In the genomic region with DNA sequence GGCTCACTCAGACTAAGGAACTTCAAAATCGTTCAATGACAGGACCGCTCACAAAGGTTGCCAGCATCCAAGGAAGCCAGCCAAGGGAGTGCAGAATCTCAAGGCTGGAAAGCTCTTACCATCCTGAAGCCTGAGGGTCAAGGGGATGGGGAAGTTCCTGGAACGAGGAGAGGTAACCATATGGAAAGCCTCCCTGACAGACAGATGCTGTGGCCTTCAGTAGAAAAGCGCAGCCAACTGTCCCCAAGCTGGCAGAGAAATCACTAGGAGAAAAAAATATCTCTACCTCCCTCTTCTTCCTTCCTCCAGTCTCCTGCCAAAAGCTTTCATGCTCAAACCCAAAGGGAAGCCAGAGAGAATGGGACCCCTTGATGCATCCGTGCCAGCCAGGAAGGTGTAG, we compare ENCODE assay signal across 18 cellular contexts.
"Had no signal": no experiment of that assay in that cellular context is flagged by ENCODE, and none has a peak within 500 bp of the region (broad histone marks: within the 10 kb centered on the region; RNA-seq: fewer than 3 reads in every experiment).

No MANE protein-coding gene starts in this region.

- H3K4me3 ChIP-seq: dorsolateral prefrontal cortex, gastrocnemius medialis, heart left ventricle, spleen, stomach, thyroid gland had no signal

- H3K9me3 ChIP-seq: gastrocnemius medialis, heart left ventricle, spleen, stomach, thyroid gland had no signal

- H3K4me1 ChIP-seq: gastrocnemius medialis, thyroid gland had no signal

- H3K27me3 ChIP-seq: dorsolateral prefrontal cortex, gastrocnemius medialis, stomach, thyroid gland had no signal

- H3K27ac Mint-ChIP-seq: activated naive CD8-positive, alpha-beta T cell treated with anti-CD3 and anti-CD28 coated beads, Interleukin-2, amount 10 ng/mL, durations not matched to agents 7 days and 5 days; activated T-helper 1 cell treated with anti-CD3 and anti-CD28 coated beads, Interleukin-12 subunit alpha, Interleukin-12 subunit beta, Interleukin-2, Interleukin-4 antibody, amounts not matched to agents 30 ng/mL and 10 ng/mL and 1 ng/mL, durations not matched to agents 14 hours and 24 hours and 36 hours; endodermal cell; natural killer cell treated with Interleukin-12 subunit alpha and Interleukin-12 subunit beta and Interleukin-15 and Interleukin-18, amount 100 ng/mL, for 72 hours; T-cell had no signal

- ATAC-seq: activated CD4-positive, CD25-positive, alpha-beta regulatory T cell treated with anti-CD3 and anti-CD28 coated beads, Interleukin-2, amount 50 U/mL, for 24 hours; gastrocnemius medialis; left lobe of liver; T-cell had no signal

- H3K36me3 Mint-ChIP-seq: activated naive CD8-positive, alpha-beta T cell treated with anti-CD3 and anti-CD28 coated beads, Interleukin-2, amount 10 ng/mL, durations not matched to agents 7 days and 5 days; natural killer cell treated with Interleukin-12 subunit alpha and Interleukin-12 subunit beta and Interleukin-15 and Interleukin-18, amount 100 ng/mL, for 72 hours; T-cell had no signal

- H3K27ac ChIP-seq: gastrocnemius medialis, thyroid gland had no signal

- H3K4me3 Mint-ChIP-seq: activated naive CD8-positive, alpha-beta T cell treated with anti-CD3 and anti-CD28 coated beads, Interleukin-2, amount 10 ng/mL, durations not matched to agents 7 days and 5 days; activated T-helper 1 cell treated with anti-CD3 and anti-CD28 coated beads, Interleukin-12 subunit alpha, Interleukin-12 subunit beta, Interleukin-2, Interleukin-4 antibody, amounts not matched to agents 30 ng/mL and 10 ng/mL and 1 ng/mL, durations not matched to agents 14 hours and 24 hours and 36 hours; endodermal cell; natural killer cell treated with Interleukin-12 subunit alpha and Interleukin-12 subunit beta and Interleukin-15 and Interleukin-18, amount 100 ng/mL, for 72 hours; T-cell had no signal

- H3K4me1 Mint-ChIP-seq: T-cell had no signal

- H3K9me3 Mint-ChIP-seq: activated naive CD8-positive, alpha-beta T cell treated with anti-CD3 and anti-CD28 coated beads, Interleukin-2, amount 10 ng/mL, durations not matched to agents 7 days and 5 days; activated T-helper 1 cell treated with anti-CD3 and anti-CD28 coated beads, Interleukin-12 subunit alpha, Interleukin-12 subunit beta, Interleukin-2, Interleukin-4 antibody, amounts not matched to agents 30 ng/mL and 10 ng/mL and 1 ng/mL, durations not matched to agents 14 hours and 24 hours and 36 hours; endodermal cell; natural killer cell treated with Interleukin-12 subunit alpha and Interleukin-12 subunit beta and Interleukin-15 and Interleukin-18, amount 100 ng/mL, for 72 hours; T-cell had no signal

- DNase-seq: activated CD4-positive, alpha-beta T cell treated with anti-CD3 and anti-CD28 coated beads, Interleukin-2, amount 50 U/mL, for 1 hour; activated naive CD8-positive, alpha-beta T cell treated with anti-CD3 and anti-CD28 coated beads, Interleukin-2, amount 10 ng/mL, durations not matched to agents 7 days and 5 days; endodermal cell; gastrocnemius medialis; heart left ventricle; islet precursor cell; nucleus accumbens; right cardiac atrium; spleen; stomach; T-cell; T-helper 9 cell; thyroid gland had no signal

- H3K36me3 ChIP-seq: gastrocnemius medialis, heart left ventricle, spleen, stomach, thyroid gland had no signal
